9 cellular contexts compared by ENCODE assay signal in genomic region chr22:46798366-46799057, GRCh38. TPM values are rescaled to one million over a fixed set of nuclear protein-coding genes. Genes with fewer than 3 reads are reported as not detected.
DNase-seq lines count a peak whose midpoint lies in the region; ATAC-seq and TF ChIP-seq lines count a peak whose summit lies in the region.
"Had no signal": no experiment of that assay in that cellular context is flagged by ENCODE, and none has a peak within 500 bp of the region (broad histone marks: within the 10 kb centered on the region; RNA-seq: fewer than 3 reads in every experiment).

No MANE protein-coding gene starts in this region.

- no peaks in the 10 kb centered on the region for H3K27me3 ChIP-seq in SJSA1 (replicated peaks)
- H3K27me3 ChIP-seq in ovary, result no peaks in the 10 kb centered on the region
- no peaks in the 10 kb centered on the region for H3K27me3 ChIP-seq in tibial artery

- no peak for ATAC-seq in HG03439 (IDR thresholded peaks at IDR 0.05; ENCODE audit: unreplicated experiment)

- no peaks in the 10 kb centered on the region for H3K9me3 Mint-ChIP-seq in IgD-negative memory B cell

- DNase-seq in DMS53 treated with DMSO at 0.1 percent for 48 hours (lab: John Stamatoyannopoulos, UW; ENCODE audit: unreplicated experiment) (peak; percentile 66), SJSA1 (ENCODE audit: low read depth in 1 of 2, low spot score in 2 of 2) (peak; percentile 64 to 80), germinal center (ENCODE audit: low spot score) (peak; percentile 75), ovary (peak; percentile 75 to 89 (median 79)), tibial artery (peak; percentile 66 to 77)
- peak; percentile 83 for DNase-seq in activated naive CD4-positive, alpha-beta T cell treated with Interleukin-2 at 50 U/mL for 16 hours

- H3K4me3 ChIP-seq in SJSA1 (no peak overlapping the region), ovary (no peak overlapping the region), tibial artery (no peak overlapping the region)

- 17 to 26% (median 19%) methylated on average over 22 of the region's 22 CpGs for WGBS in ovary, 3 donors

- no peak for TF ChIP-seq EP300 in ovary (IDR thresholded peaks at IDR 0.05)

- H3K4me3 Mint-ChIP-seq in IgD-negative memory B cell, result no peak overlapping the region
- H3K4me3 Mint-ChIP-seq: activated naive CD8-positive, alpha-beta T cell had no signal

- intact Hi-C loops in ovary (cut with DNase I), result loop anchor here in 3 of 4 donors (5.0 to 10.0 kb wide), 2 partner anchors 1694 to 1696 kb away; no protein-coding TSS in a partner anchor
- intact Hi-C loops in tibial artery (cut with DNase I; ENCODE audit: low total_unique reads), result no loop called here

- peaks cover 21 to 31% (median 28%) of the 10 kb centered on the region in 3 donors for H3K4me1 Mint-ChIP-seq in IgD-negative memory B cell

- H3K36me3 Mint-ChIP-seq in IgD-negative memory B cell, result peaks cover 12% of the 10 kb centered on the region

- H3K4me1 ChIP-seq in SJSA1 (replicated peaks) (peaks cover 12% of the 10 kb centered on the region), ovary (ENCODE audit: insufficient read depth) (peaks cover 4% of the 10 kb centered on the region), tibial artery (peaks cover 0 to 13% (median 3%) of the 10 kb centered on the region in 4 donors)

- H3K27ac ChIP-seq in SJSA1 (no peak overlapping the region), ovary (no peak overlapping the region), tibial artery (no peak overlapping the region)

- H3K9me3 ChIP-seq in SJSA1 (replicated peaks), result no peaks in the 10 kb centered on the region
- H3K9me3 ChIP-seq in ovary, result no peaks in the 10 kb centered on the region
- H3K9me3 ChIP-seq in tibial artery, result no peaks in the 10 kb centered on the region

- peak; percentile 86 to 94 (median 88) for TF ChIP-seq CTCF in ovary (IDR thresholded peaks at IDR 0.05)
- TF ChIP-seq CTCF in tibial artery (IDR thresholded peaks at IDR 0.05), result peak; percentile 86 to 98

- peaks cover 48% of the 10 kb centered on the region for H3K36me3 ChIP-seq in SJSA1
- no peaks in the 10 kb centered on the region for H3K36me3 ChIP-seq in ovary
- H3K36me3 ChIP-seq in tibial artery, result peaks cover 17 to 80% (median 58%) of the 10 kb centered on the region in 3 donors

- no peaks in the 10 kb centered on the region for H3K27me3 Mint-ChIP-seq in IgD-negative memory B cell
- H3K27me3 Mint-ChIP-seq: activated naive CD8-positive, alpha-beta T cell had no signal

- peak overlapping the region in 2 of 3 donors; percentile 8 to 85 for H3K27ac Mint-ChIP-seq in IgD-negative memory B cell
- H3K27ac Mint-ChIP-seq: activated naive CD8-positive, alpha-beta T cell had no signal

- TF ChIP-seq POLR2A in ovary (IDR thresholded peaks at IDR 0.05), result no peak

RNA-seq across cellular contexts. Expression of gene TBC1D22A, which starts 36.1 kb away (rescaled TPM):
- polyA plus RNA-seq in IgD-negative memory B cell, result 64.3 TPM
- 10.5 and 18.5 TPM in 2 replicates for total RNA-seq in SJSA1 (2014; rRNA removed; shearing (Covaris generic))
- total RNA-seq in ovary, result 10 to 100 TPM; 12.5 to 25.6 (median 19.1) TPM
- polyA plus RNA-seq in ovary, result 10 to 100 TPM; 13.2 to 14.8 TPM
